ENCODE assay signal across 8 cellular contexts in the genomic region with DNA sequence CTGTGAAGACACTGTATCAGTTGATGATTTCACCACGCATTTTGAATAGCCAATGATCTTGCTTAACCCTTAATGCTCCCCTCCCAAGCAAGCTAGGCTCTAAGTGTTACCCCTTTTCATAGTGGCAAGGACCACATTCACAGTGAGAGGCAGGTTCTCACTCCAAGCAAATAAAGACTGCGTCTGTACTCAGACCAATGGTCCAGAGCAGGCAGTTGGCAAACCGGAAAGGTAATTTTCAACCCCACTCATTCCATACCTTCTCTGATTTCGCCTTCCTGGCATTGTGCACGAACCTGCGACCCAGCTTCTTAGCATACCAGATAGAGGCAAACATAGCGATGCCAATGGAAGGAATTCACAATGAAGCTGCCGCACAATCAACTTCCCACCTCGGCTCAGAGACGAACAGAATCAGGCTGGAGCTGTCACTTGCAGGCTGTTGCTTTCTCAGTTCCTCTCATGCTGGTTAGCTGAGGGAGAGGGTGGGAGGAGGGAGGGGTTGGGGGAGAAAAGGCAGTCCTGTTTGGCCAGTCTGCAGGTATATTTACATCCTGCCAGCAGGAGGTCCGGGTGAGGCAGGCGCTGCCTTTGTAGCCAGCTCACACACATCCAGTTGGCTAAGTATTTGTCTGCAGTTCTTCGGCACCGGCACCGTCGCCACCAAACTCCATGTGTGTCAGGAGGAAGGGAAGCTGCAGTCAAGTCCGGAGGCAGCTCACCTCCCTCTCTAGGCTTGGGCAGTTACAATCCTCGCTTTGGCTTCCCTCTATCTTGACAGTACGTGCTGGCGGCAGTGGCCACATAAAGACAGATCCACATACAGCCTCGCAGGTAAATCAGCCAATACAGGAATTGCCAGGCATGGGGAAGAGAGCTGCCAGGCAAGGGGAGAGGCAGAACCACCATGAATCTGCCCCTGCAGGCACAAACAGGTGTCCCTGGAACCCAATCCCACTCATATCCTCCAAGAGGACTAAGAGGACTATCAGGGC.
DNase-seq lines count a peak whose midpoint lies in the region; ATAC-seq and TF ChIP-seq lines count a peak whose summit lies in the region.

No MANE protein-coding gene starts in this region.

- peak overlapping the region; percentile 2 for H3K4me3 Mint-ChIP-seq in Caco-2 (ENCODE audit: unreplicated experiment)
- no peak overlapping the region for H3K4me3 Mint-ChIP-seq in activated CD4-positive, alpha-beta memory T cell treated with anti-CD3 and anti-CD28 coated beads for 36 hours

- H3K9ac ChIP-seq in adipocyte (ENCODE audit: low read length), result peak overlapping the region; percentile 16

- H3K27ac Mint-ChIP-seq in Caco-2 (ENCODE audit: unreplicated experiment), result no peak overlapping the region
- H3K27ac Mint-ChIP-seq in activated CD4-positive, alpha-beta memory T cell treated with anti-CD3 and anti-CD28 coated beads for 36 hours, result no peak overlapping the region

- H3K27me3 ChIP-seq in Caco-2 (replicated peaks; ENCODE audit: control insufficient read depth, insufficient read depth, low read length) (no peaks in the 10 kb centered on the region), adipocyte (replicated peaks; ENCODE audit: control insufficient read depth, insufficient read depth, low read length) (peaks cover 19% of the 10 kb centered on the region)

- CTCF ChIA-PET in Caco-2 (lab: Charles Lee), result interaction anchor here (0.6 to 0.7 kb wide), 5 partner anchors 43 to 574 kb away, joined by 3 to 4 read pairs (median 3); no protein-coding TSS in a partner anchor
- CTCF ChIA-PET in activated CD4-positive, alpha-beta memory T cell treated with anti-CD3 and anti-CD28 coated beads for 36 hours (lab: Charles Lee), result no interaction called here

- H3K4me1 Mint-ChIP-seq in Caco-2 (ENCODE audit: low read depth, unreplicated experiment), result no peaks in the 10 kb centered on the region
- no peaks in the 10 kb centered on the region for H3K4me1 Mint-ChIP-seq in activated CD4-positive, alpha-beta memory T cell treated with anti-CD3 and anti-CD28 coated beads for 36 hours (ENCODE audit: low read depth)

- ATAC-seq in GM19463 (IDR thresholded peaks at IDR 0.05; ENCODE audit: unreplicated experiment), result peak; percentile 93
- peak; percentile 86 for ATAC-seq in HG03457 (IDR thresholded peaks at IDR 0.05; ENCODE audit: unreplicated experiment)
- ATAC-seq in left colon, result peak; percentile 20

- no peak overlapping the region for H3K4me3 ChIP-seq in Caco-2 (ENCODE audit: low read depth, low read length)
- H3K4me3 ChIP-seq in adipocyte (ENCODE audit: low read length), result peak overlapping the region; percentile 68

- no peaks in the 10 kb centered on the region for H3K36me3 ChIP-seq in Caco-2 (ENCODE audit: control insufficient read depth, insufficient read depth, low read length)
- H3K36me3 ChIP-seq in adipocyte (ENCODE audit: control insufficient read depth, insufficient read depth, low read length, severe bottlenecking), result no peaks in the 10 kb centered on the region

- no peaks in the 10 kb centered on the region for H3K36me3 Mint-ChIP-seq in Caco-2 (ENCODE audit: insufficient read depth, unreplicated experiment)
- H3K36me3 Mint-ChIP-seq in activated CD4-positive, alpha-beta memory T cell treated with anti-CD3 and anti-CD28 coated beads for 36 hours, result no peaks in the 10 kb centered on the region

- H3K9me3 ChIP-seq in Caco-2 (no peaks in the 10 kb centered on the region), adipocyte (ENCODE audit: control insufficient read depth, low read length) (no peaks in the 10 kb centered on the region)

- DNase-seq in Caco-2, result peak; percentile 54 to 64
- no peak for DNase-seq in adipocyte (ENCODE audit: low read depth)
- DNase-seq in left colon, result peak in 1 of 2 donors; percentile 3
- no peak for DNase-seq in activated CD4-positive, alpha-beta memory T cell treated with anti-CD3 and anti-CD28 coated beads for 36 hours
- no peak for DNase-seq in HUDEP-2 (lab: John Stamatoyannopoulos, UW; ENCODE audit: unreplicated experiment in 76 of 76)
- DNase-seq in mesenteric fat pad (ENCODE audit: low spot score), result no peak

- peak in 1 of 2 experiments; percentile 18 for TF ChIP-seq CTCF in Caco-2 (IDR thresholded peaks at IDR 0.05; ENCODE audit: insufficient read depth in 1 of 2, low read depth in 1 of 2, low read length in 1 of 2, severe bottlenecking in 1 of 2, unreplicated experiment in 1 of 2)

- BruUV-seq in Caco-2 (replicated peaks; lab: Mats Ljungman, UMichigan), result no TSS peak

- H3K27me3 Mint-ChIP-seq in Caco-2 (ENCODE audit: insufficient read depth, unreplicated experiment), result peaks cover 15% of the 10 kb centered on the region
- no peaks in the 10 kb centered on the region for H3K27me3 Mint-ChIP-seq in activated CD4-positive, alpha-beta memory T cell treated with anti-CD3 and anti-CD28 coated beads for 36 hours

- H3K9me3 Mint-ChIP-seq in Caco-2 (ENCODE audit: unreplicated experiment), result no peaks in the 10 kb centered on the region
- peaks cover 10% of the 10 kb centered on the region for H3K9me3 Mint-ChIP-seq in activated CD4-positive, alpha-beta memory T cell treated with anti-CD3 and anti-CD28 coated beads for 36 hours

- intact Hi-C loops in Caco-2 (cut with micrococcal nuclease; ENCODE audit: unreplicated experiment), result loop anchor here (5.0 kb wide), 1 partner anchor 85 kb away; no protein-coding TSS in a partner anchor
- intact Hi-C loops in left colon (cut with DNase I, micrococcal nuclease), result no loop called here
- intact Hi-C loops in activated CD4-positive, alpha-beta memory T cell treated with anti-CD3 and anti-CD28 coated beads for 36 hours (cut with micrococcal nuclease), result no loop called here

- H3K4me1 ChIP-seq in Caco-2, result no peaks in the 10 kb centered on the region; the same call in 1 of the 2 replicates
- peaks cover 4% of the 10 kb centered on the region for H3K4me1 ChIP-seq in adipocyte (ENCODE audit: control insufficient read depth, insufficient read depth, low read length)

- POLR2A ChIA-PET in Caco-2 (lab: Charles Lee), result no interaction called here
- POLR2A ChIA-PET in activated CD4-positive, alpha-beta memory T cell treated with anti-CD3 and anti-CD28 coated beads for 36 hours (lab: Charles Lee), result no interaction called here

Comparison
In these comparisons a context has a peak if more than half of its experiments do, and no peak if none do; other contexts are left out.
1. DNase-seq: peak in Caco-2 (2 of 2); none in adipocyte (single experiment), activated CD4-positive, alpha-beta memory T cell treated with anti-CD3 and anti-CD28 coated beads for 36 hours (single experiment), HUDEP-2 (0 of 76) and mesenteric fat pad (single experiment).
2. ATAC-seq: peak in every context shown above with its lines; median percentile 93 in GM19463; 86 in HG03457; 20 in left colon.